ENCODE assay signal across 1 cellular context in genomic region chr2:121736140-121736461, GRCh38.
TF ChIP-seq lines count a peak whose summit lies in the region.

No MANE protein-coding gene starts in this region.

TF ChIP-seq in GM23338, 12 proteins besides CTCF, POLR2A, EP300 and RAD21 (continued from another document):
- TF ChIP-seq REST (IDR thresholded peaks at IDR 0.05; ENCODE audit: unreplicated experiment): no peak
- TF ChIP-seq EZH2 (IDR thresholded peaks at IDR 0.05; ENCODE audit: low read depth, unreplicated experiment): no peak
